In genomic region chr16:50675686-50676610, GRCh38 we compare ENCODE assay signal across 26 cellular contexts. TPM values are rescaled to one million over a fixed set of nuclear protein-coding genes. Genes with fewer than 3 reads are reported as not detected.
DNase-seq lines count a peak whose midpoint lies in the region; ATAC-seq and TF ChIP-seq lines count a peak whose summit lies in the region.
"Had no signal": no experiment of that assay in that cellular context is flagged by ENCODE, and none has a peak within 500 bp of the region (broad histone marks: within the 10 kb centered on the region; RNA-seq: fewer than 3 reads in every experiment).

No MANE protein-coding gene starts in this region.

- no peak for ATAC-seq in T-helper 17 cell
- no peak for ATAC-seq in activated T-cell treated with anti-CD3 and anti-CD28 coated beads, Interleukin-2, amount 50 U/mL, for 72 hours (replicated peaks in 1 of 2)
- ATAC-seq in SK-N-SH treated with all-trans-retinoic acid at 6 μM for 48 hours, result no peak

- H3K27me3 ChIP-seq in esophagus squamous epithelium (peaks cover 0 to 5% (median 0%) of the 10 kb centered on the region in 4 donors), spleen (replicated peaks in 1 of 7) (no peaks in the 10 kb centered on the region)
- H3K27me3 ChIP-seq: ascending aorta, BE2C, transverse colon had no signal

- peaks cover 55% of the 10 kb centered on the region for H3K4me1 Mint-ChIP-seq in activated CD4-positive, alpha-beta T cell treated with anti-CD3 and anti-CD28 coated beads, Interleukin-2, amount 10 ng/mL, durations not matched to agents 7 days and 5 days
- H3K4me1 Mint-ChIP-seq in T-helper 17 cell (peaks cover 44% of the 10 kb centered on the region), endothelial cell (ENCODE audit: unreplicated experiment) (no peaks in the 10 kb centered on the region)
- H3K4me1 Mint-ChIP-seq in activated T-cell treated with anti-CD3 and anti-CD28 coated beads, Interleukin-2, amount 50 U/mL, for 72 hours (ENCODE audit: low read depth), result peaks cover 53% of the 10 kb centered on the region

- WGBS in esophagus squamous epithelium, 2 donors, result 75 to 78% methylated on average over 15 to 18 of the region's 23 CpGs
- 91 to 94% (median 92%) methylated on average over 20 to 23 of the region's 23 CpGs for WGBS in spleen, 5 donors

- H3K27ac ChIP-seq in esophagus squamous epithelium, result peak overlapping the region; percentile 21 to 81 (median 62)
- peak overlapping the region in 2 of 8 donors; percentile 1 to 15 for H3K27ac ChIP-seq in spleen
- H3K27ac ChIP-seq: ascending aorta, SK-N-MC, stomach, transverse colon had no signal

- H3K27me3 Mint-ChIP-seq in activated CD4-positive, alpha-beta T cell treated with anti-CD3 and anti-CD28 coated beads, Interleukin-2, amount 10 ng/mL, durations not matched to agents 7 days and 5 days, result no peaks in the 10 kb centered on the region
- H3K27me3 Mint-ChIP-seq in T-helper 17 cell, result no peaks in the 10 kb centered on the region
- no peaks in the 10 kb centered on the region for H3K27me3 Mint-ChIP-seq in activated T-cell treated with anti-CD3 and anti-CD28 coated beads, Interleukin-2, amount 50 U/mL, for 72 hours (ENCODE audit: low read depth)
- H3K27me3 Mint-ChIP-seq in endothelial cell (ENCODE audit: unreplicated experiment), result peaks cover 6% of the 10 kb centered on the region

- no peak overlapping the region for H3K4me3 ChIP-seq in esophagus squamous epithelium
- no peak overlapping the region for H3K4me3 ChIP-seq in spleen
- H3K4me3 ChIP-seq: ascending aorta, SK-N-MC, stomach, transverse colon had no signal

- H3K36me3 ChIP-seq in esophagus squamous epithelium, result peaks cover 0 to 31% (median 0%) of the 10 kb centered on the region in 3 donors
- H3K36me3 ChIP-seq in spleen, result peaks cover 3 to 88% (median 62%) of the 10 kb centered on the region in 6 donors
- H3K36me3 ChIP-seq: BE2C had no signal

- intact Hi-C loops in esophagus squamous epithelium (cut with DNase I), result no loop called here
- intact Hi-C loops in spleen (cut with DNase I; ENCODE audit: low total_unique reads), result no loop called here

- peaks cover 0 to 29% (median 6%) of the 10 kb centered on the region in 3 donors for H3K4me1 ChIP-seq in esophagus squamous epithelium
- peaks cover 15 to 58% (median 25%) of the 10 kb centered on the region in 6 donors for H3K4me1 ChIP-seq in spleen
- H3K4me1 ChIP-seq: ascending aorta, BE2C, transverse colon had no signal

- no peaks in the 10 kb centered on the region for H3K9me3 ChIP-seq in T-helper 17 cell (ENCODE audit: control insufficient read depth, low read length, poor library complexity, severe bottlenecking)
- H3K9me3 ChIP-seq in esophagus squamous epithelium, result peaks cover 0 to 26% (median 24%) of the 10 kb centered on the region in 3 donors
- H3K9me3 ChIP-seq in spleen, result peaks cover 0 to 36% (median 34%) of the 10 kb centered on the region in 8 donors
- H3K9me3 ChIP-seq: BE2C had no signal

- H3K36me3 Mint-ChIP-seq in activated CD4-positive, alpha-beta T cell treated with anti-CD3 and anti-CD28 coated beads, Interleukin-2, amount 10 ng/mL, durations not matched to agents 7 days and 5 days (ENCODE audit: low read depth), result peaks cover 91% of the 10 kb centered on the region
- peaks cover 24% of the 10 kb centered on the region for H3K36me3 Mint-ChIP-seq in T-helper 17 cell (ENCODE audit: low read depth)
- H3K36me3 Mint-ChIP-seq in activated T-cell treated with anti-CD3 and anti-CD28 coated beads, Interleukin-2, amount 50 U/mL, for 72 hours (ENCODE audit: insufficient read depth in 2 of 2), result peaks cover 33 to 57% of the 10 kb centered on the region in 2 donors
- peaks cover 6% of the 10 kb centered on the region for H3K36me3 Mint-ChIP-seq in endothelial cell (ENCODE audit: low read depth, unreplicated experiment)

- DNase-seq in activated CD4-positive, alpha-beta T cell treated with anti-CD3 and anti-CD28 coated beads, Interleukin-2, amount 10 ng/mL, durations not matched to agents 7 days and 5 days, result no peak
- no peak for DNase-seq in activated CD4-positive, alpha-beta T cell treated with anti-CD3 and anti-CD28 coated beads, Interleukin-2, amount 50 U/mL, for 4 hours
- no peak for DNase-seq in T-helper 17 cell
- no peak for DNase-seq in esophagus squamous epithelium (lab: John Stamatoyannopoulos, UW)
- DNase-seq in spleen, result peak; percentile 68
- no peak for DNase-seq in activated T-cell treated with anti-CD3 and anti-CD28 coated beads, Interleukin-2, amount 50 U/mL, for 72 hours
- no peak for DNase-seq in endothelial cell (ENCODE audit: low spot score)
- DNase-seq: activated CD4-positive, CD25-positive, alpha-beta regulatory T cell; activated effector memory CD4-positive, alpha-beta T cell treated with Interleukin-2 at 50 U/mL for 16 hours; BE2C; cerebellar nuclear complex; effector CD4-positive, alpha-beta T cell; midbrain; NCI-H1436 treated with DMSO at 0.1 percent for 48 hours; NCI-H526 treated with DMSO at 0.1 percent for 48 hours; RPMI8226; stimulated activated CD4-positive, alpha-beta T cell treated with anti-CD3 and anti-CD28 coated beads, Interleukin-4, amount 100 ng/mL, for 24 hours; stomach; T-helper 9 cell; transverse colon had no signal

- TF ChIP-seq POLR2A in esophagus squamous epithelium (IDR thresholded peaks at IDR 0.05) (no peak), spleen (IDR thresholded peaks at IDR 0.05) (no peak)

- no peak for TF ChIP-seq CTCF in esophagus squamous epithelium (IDR thresholded peaks at IDR 0.05)
- no peak for TF ChIP-seq CTCF in spleen (IDR thresholded peaks at IDR 0.05 in 8 of 11, conservative IDR thresholded peaks at IDR 0.05 in 3 of 11)
- no peak for TF ChIP-seq CTCF in endothelial cell (IDR thresholded peaks at IDR 0.05; ENCODE audit: unreplicated experiment)

- peak overlapping the region; percentile 58 for H3K27ac Mint-ChIP-seq in activated CD4-positive, alpha-beta T cell treated with anti-CD3 and anti-CD28 coated beads, Interleukin-2, amount 10 ng/mL, durations not matched to agents 7 days and 5 days
- H3K27ac Mint-ChIP-seq in T-helper 17 cell, result peak overlapping the region; percentile 99
- H3K27ac Mint-ChIP-seq in activated T-cell treated with anti-CD3 and anti-CD28 coated beads, Interleukin-2, amount 50 U/mL, for 72 hours, result no peak overlapping the region
- H3K27ac Mint-ChIP-seq in endothelial cell (ENCODE audit: unreplicated experiment), result no peak overlapping the region

- peaks cover 20% of the 10 kb centered on the region for H3K9me3 Mint-ChIP-seq in activated CD4-positive, alpha-beta T cell treated with anti-CD3 and anti-CD28 coated beads, Interleukin-2, amount 10 ng/mL, durations not matched to agents 7 days and 5 days
- peaks cover 7 to 14% of the 10 kb centered on the region in 2 donors for H3K9me3 Mint-ChIP-seq in activated T-cell treated with anti-CD3 and anti-CD28 coated beads, Interleukin-2, amount 50 U/mL, for 72 hours
- H3K9me3 Mint-ChIP-seq in endothelial cell (ENCODE audit: unreplicated experiment), result no peaks in the 10 kb centered on the region

- CTCF ChIA-PET in activated CD4-positive, alpha-beta T cell treated with anti-CD3 and anti-CD28 coated beads, Interleukin-2, amount 10 ng/mL, durations not matched to agents 7 days and 5 days (lab: Charles Lee), result interaction anchor here (0.7 to 3.2 kb wide), 2 partner anchors 10 to 70 kb away, joined by 4 to 28 read pairs; no protein-coding TSS in a partner anchor

- POLR2A ChIA-PET in activated CD4-positive, alpha-beta T cell treated with anti-CD3 and anti-CD28 coated beads, Interleukin-2, amount 10 ng/mL, durations not matched to agents 7 days and 5 days (lab: Charles Lee), result interaction anchor here (0.6 kb wide), 1 partner anchor 190 kb away, joined by 4 read pairs; no protein-coding TSS in a partner anchor

- H3K4me3 Mint-ChIP-seq in activated CD4-positive, alpha-beta T cell treated with anti-CD3 and anti-CD28 coated beads, Interleukin-2, amount 10 ng/mL, durations not matched to agents 7 days and 5 days, result no peak overlapping the region
- peak overlapping the region; percentile 19 for H3K4me3 Mint-ChIP-seq in T-helper 17 cell
- no peak overlapping the region for H3K4me3 Mint-ChIP-seq in activated T-cell treated with anti-CD3 and anti-CD28 coated beads, Interleukin-2, amount 50 U/mL, for 72 hours
- H3K4me3 Mint-ChIP-seq in endothelial cell (ENCODE audit: unreplicated experiment), result no peak overlapping the region

TF ChIP-seq in SK-N-SH treated with all-trans-retinoic acid at 6 μM for 48 hours, 23 proteins besides CTCF, POLR2A, EP300 and RAD21 (continues in another document):
- TF ChIP-seq ARNTL (CRISPR knock-in tag; IDR thresholded peaks at IDR 0.05; ENCODE audit: borderline replicate concordance, low read depth) (no peak), CSDC2 (CRISPR knock-in tag; IDR thresholded peaks at IDR 0.05) (no peak), RARB (CRISPR knock-in tag; IDR thresholded peaks at IDR 0.05) (no peak), PPARA (CRISPR knock-in tag; IDR thresholded peaks at IDR 0.05; ENCODE audit: borderline replicate concordance) (no peak), CSRNP3 (CRISPR knock-in tag; IDR thresholded peaks at IDR 0.05) (no peak)

RNA-seq across cellular contexts. Expression of gene SNX20, which starts 5.2 kb away (rescaled TPM):
- total RNA-seq in activated CD4-positive, alpha-beta T cell treated with anti-CD3 and anti-CD28 coated beads, Interleukin-2, amount 10 ng/mL, durations not matched to agents 7 days and 5 days, result 10 to 100 TPM; 83.9 to 98.5 TPM
- total RNA-seq in T-helper 17 cell (10 to 100 TPM; 44.0 to 58.9 TPM), esophagus squamous epithelium (1 to 10 TPM in 2 of 4 donors, under 1 TPM in 2; 0.38 to 2.9 (median 1.7) TPM), spleen (10 to 100 TPM; 27.2 to 50.5 (median 34.7) TPM), endothelial cell (ENCODE audit: unreplicated experiment) (not detected)
- polyA plus RNA-seq in spleen, result 10 to 100 TPM; 17.6 to 24.6 (median 23.7) TPM
- total RNA-seq in activated T-cell treated with anti-CD3 and anti-CD28 coated beads, Interleukin-2, amount 50 U/mL, for 72 hours, result 10 to 100 TPM; 45.2 to 49.9 TPM
- total RNA-seq: A172, fibroblast of lung had no signal
- polyA plus RNA-seq: fibroblast of lung, neural cell had no signal

RNA-seq across cellular contexts. Expression of gene NOD2, which starts 17.5 kb away (rescaled TPM):
- 1 to 10 TPM; 3.3 to 3.8 TPM for total RNA-seq in activated CD4-positive, alpha-beta T cell treated with anti-CD3 and anti-CD28 coated beads, Interleukin-2, amount 10 ng/mL, durations not matched to agents 7 days and 5 days
- total RNA-seq in T-helper 17 cell (10 to 100 TPM in 1 of 2 donors, 1 to 10 TPM in 1; 9.4 to 16.6 TPM), esophagus squamous epithelium (10 to 100 TPM; 10.5 to 28.1 (median 21.6) TPM), spleen (10 to 100 TPM in 3 of 7 donors, 1 to 10 TPM in 4; 5.6 to 23.2 (median 9.9) TPM), endothelial cell (ENCODE audit: unreplicated experiment) (0.51 TPM)
- 1 to 10 TPM in 2 of 3 donors, under 1 TPM in 1; 0.41 to 2.8 (median 2.3) TPM for polyA plus RNA-seq in spleen
- 10 to 100 TPM; 11.3 to 13.0 TPM for total RNA-seq in activated T-cell treated with anti-CD3 and anti-CD28 coated beads, Interleukin-2, amount 50 U/mL, for 72 hours
- total RNA-seq: A172 had no signal
- polyA plus RNA-seq: fibroblast of lung, neural cell had no signal

Comparison
In these comparisons a context has a peak if more than half of its experiments do, and no peak if none do; other contexts are left out.
1. H3K27ac Mint-ChIP-seq: peak in activated CD4-positive, alpha-beta T cell treated with anti-CD3 and anti-CD28 coated beads, Interleukin-2, amount 10 ng/mL, durations not matched to agents 7 days and 5 days (single experiment) and T-helper 17 cell (single experiment); none in activated T-cell treated with anti-CD3 and anti-CD28 coated beads, Interleukin-2, amount 50 U/mL, for 72 hours (single experiment) and endothelial cell (single experiment).
2. RNA of gene SNX20, which starts 5.2 kb away (total RNA-seq): 83.9 to 98.5 TPM in activated CD4-positive, alpha-beta T cell treated with anti-CD3 and anti-CD28 coated beads, Interleukin-2, amount 10 ng/mL, durations not matched to agents 7 days and 5 days, 44.0 to 58.9 TPM in T-helper 17 cell, 45.2 to 49.9 TPM in activated T-cell treated with anti-CD3 and anti-CD28 coated beads, Interleukin-2, amount 50 U/mL, for 72 hours and 27.2 to 50.5 TPM in spleen; 0.38 to 2.9 TPM in esophagus squamous epithelium and not detected in endothelial cell (single experiment); every median in the first group is over 4 times any median in the second.